Comparison of ENCODE assay signal across 1 cellular context in genomic region chr17:28324776-28325175, GRCh38.
TF ChIP-seq lines count a peak whose summit lies in the region.

No MANE protein-coding gene starts in this region.

TF ChIP-seq in GM23338, 12 proteins besides CTCF, POLR2A, EP300 and RAD21:
- TF ChIP-seq ZNF114 (CRISPR knock-in tag; IDR thresholded peaks at IDR 0.05) (no peak), STAT1 (IDR thresholded peaks at IDR 0.05; ENCODE audit: unreplicated experiment) (no peak)
